ENCODE assay signal across 8 cellular contexts in the genomic region with DNA sequence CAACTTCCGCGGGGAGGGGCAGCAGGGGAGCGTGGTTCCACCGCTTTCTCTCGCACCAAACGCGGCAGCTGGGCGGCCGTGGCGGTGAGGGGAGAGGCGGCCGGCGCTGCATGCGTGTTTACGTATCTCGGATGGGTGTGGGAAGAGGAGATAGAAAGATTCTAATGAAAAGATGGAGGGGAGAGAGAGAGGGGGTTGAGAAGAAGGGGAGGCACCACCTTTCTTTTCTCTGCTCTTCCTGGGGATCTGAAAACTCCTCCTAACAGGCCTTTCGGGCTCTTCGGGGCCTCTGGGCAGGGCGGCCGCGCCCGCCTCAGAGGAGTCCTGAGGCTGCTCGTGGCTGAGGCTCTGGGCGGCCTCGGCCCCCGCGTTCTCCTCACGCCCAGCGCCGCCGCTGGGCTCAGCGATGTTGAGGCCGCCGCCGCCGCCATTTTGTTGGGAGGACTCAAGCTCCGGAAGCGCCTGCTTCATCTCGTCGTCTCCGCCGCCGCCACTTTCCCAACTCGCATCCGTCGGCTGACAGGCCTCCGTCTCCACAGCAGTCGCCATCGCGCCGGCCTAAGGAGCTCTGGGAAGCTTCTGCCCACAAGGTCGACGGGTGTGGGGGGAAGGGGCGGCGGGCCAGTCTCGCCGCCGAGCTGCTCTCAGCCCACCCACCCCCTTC. TPM values are rescaled to one million over a fixed set of nuclear protein-coding genes. Genes with fewer than 3 reads are reported as not detected.
DNase-seq lines count a peak whose midpoint lies in the region; ATAC-seq and TF ChIP-seq lines count a peak whose summit lies in the region.

No MANE protein-coding gene starts in this region.

- H3K27me3 ChIP-seq in DND-41 (ENCODE audit: insufficient read depth, low read length, poor library complexity) (no peaks in the 10 kb centered on the region), foreskin keratinocyte (no peaks in the 10 kb centered on the region), neuron (ENCODE audit: insufficient read depth, low read length) (no peaks in the 10 kb centered on the region)

- H2AFZ ChIP-seq in DND-41 (ENCODE audit: low read depth, low read length), result peak overlapping the region; percentile 89
- peak overlapping the region; percentile 99 for H2AFZ ChIP-seq in neuron (ENCODE audit: low read depth, low read length)

- H3K4me3 ChIP-seq in DND-41 (ENCODE audit: low read depth in 1 of 2, low read length in 2 of 2), result peak overlapping the region; percentile 87 to 98
- H3K4me3 ChIP-seq in neuron (ENCODE audit: low read length), result peak overlapping the region; percentile 97

- in situ Hi-C loops in KBM-7 (cut with MboI; ENCODE audit: low pct_unique_long_range_greater_than_20kb, low sequenced_read_pairs), result no loop called here

- H3K9ac ChIP-seq in DND-41 (ENCODE audit: low read depth, low read length), result peak overlapping the region; percentile 100

- H3K4me1 ChIP-seq in DND-41 (ENCODE audit: insufficient read depth, low read length) (peaks cover 50% of the 10 kb centered on the region), foreskin keratinocyte (peaks cover 12% of the 10 kb centered on the region), neuron (ENCODE audit: insufficient read depth, low read length) (peaks cover 12% of the 10 kb centered on the region)

- peaks cover 5% of the 10 kb centered on the region; the same call in 1 of the 2 replicates for H4K20me1 ChIP-seq in DND-41 (ENCODE audit: insufficient read depth, low read length)

- H3K36me3 ChIP-seq in DND-41 (ENCODE audit: insufficient read depth, low read length) (peaks cover 24% of the 10 kb centered on the region), neuron (ENCODE audit: insufficient read depth, low read length) (peaks cover 19% of the 10 kb centered on the region)

- TF ChIP-seq CTCF in DND-41 (IDR thresholded peaks at IDR 0.05; ENCODE audit: borderline replicate concordance, extremely low read depth, low read length, poor library complexity, severe bottlenecking) (peak; percentile 26), foreskin keratinocyte (conservative IDR thresholded peaks at IDR 0.05) (peak; percentile 13)

- H3K9me3 ChIP-seq in DND-41 (ENCODE audit: insufficient read depth, low read length, severe bottlenecking), result peaks cover 5% of the 10 kb centered on the region
- peaks cover 11% of the 10 kb centered on the region for H3K9me3 ChIP-seq in neuron (ENCODE audit: low read length)

- DNase-seq in DND-41 (peak; percentile 83), KBM-7 (peak; percentile 82), SHP77 (lab: John Stamatoyannopoulos, UW) (peak; percentile 22 to 75), foreskin keratinocyte (peak; percentile 56 to 72), stromal cell of bone marrow (ENCODE audit: low read depth) (peak; percentile 45)
- peak; percentile 53 for DNase-seq in activated gamma-delta T cell treated with anti-CD3 and anti-CD28 coated beads, Interleukin-2, amount 50 U/mL, for 16 hours (ENCODE audit: low read depth)

- H3K79me2 ChIP-seq in DND-41 (ENCODE audit: insufficient read depth, low read length), result peaks cover 57% of the 10 kb centered on the region

- H3K27ac ChIP-seq in DND-41 (ENCODE audit: low read length) (peak overlapping the region; percentile 100), foreskin keratinocyte (peak overlapping the region; percentile 97)

- peak overlapping the region; percentile 75 for H3K4me2 ChIP-seq in DND-41 (ENCODE audit: insufficient read depth, low read length)

- ATAC-seq in DND-41 (ENCODE audit: insufficient read depth, low read depth) (peak; percentile 74), GM21619 (IDR thresholded peaks at IDR 0.05; ENCODE audit: unreplicated experiment) (peak; percentile 61), foreskin keratinocyte (peak; percentile 82)

RNA-seq across cellular contexts. Expression of gene TASOR, which starts 0.5 kb away (rescaled TPM):
- 50.5 and 57.7 TPM in 2 replicates for total RNA-seq in foreskin keratinocyte
- polyA plus RNA-seq in foreskin keratinocyte, result 16.6 and 21.3 TPM in 2 replicates

Comparison
In these comparisons a context has a peak if more than half of its experiments do, and no peak if none do; other contexts are left out.
1. Peak in every context shown above with its lines: DNase-seq, ATAC-seq, H3K4me3 ChIP-seq and H3K27ac ChIP-seq.